ENCODE assay signal across 8 cellular contexts in the genomic region with DNA sequence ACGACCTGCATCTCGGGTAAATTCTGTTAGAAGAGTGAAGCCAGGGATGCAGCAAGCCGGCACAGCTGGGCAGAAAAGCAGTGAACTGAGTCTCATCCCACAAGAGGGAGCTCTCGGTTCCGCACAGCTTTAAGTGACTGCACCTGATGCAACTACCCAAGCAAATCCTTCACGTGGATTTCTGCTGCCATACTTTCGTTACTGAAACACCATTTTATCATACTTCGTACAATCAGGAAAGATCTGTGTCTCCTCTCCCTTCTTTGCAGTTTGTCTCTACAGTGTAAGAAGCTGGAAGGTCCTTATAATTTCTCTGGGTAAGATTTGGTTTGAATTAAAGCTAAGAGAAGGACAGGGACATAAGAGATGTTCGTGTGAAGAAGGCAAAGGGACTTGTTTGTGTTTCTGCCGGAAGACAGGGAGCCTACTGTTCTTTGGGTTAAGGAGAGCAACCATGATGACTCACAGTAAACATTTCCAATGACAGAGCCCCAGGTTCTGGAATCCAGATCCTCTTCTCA.
DNase-seq lines count a peak whose midpoint lies in the region; ATAC-seq and TF ChIP-seq lines count a peak whose summit lies in the region.

No MANE protein-coding gene starts in this region.

- no peak overlapping the region for H3K4me3 Mint-ChIP-seq in WTC11

- CTCF ChIA-PET in WTC11 (lab: Charles Lee), result interaction anchor here (0.6 to 2.9 kb wide), 13 partner anchors 9 to 381 kb away, joined by 3 to 34 read pairs (median 4); no protein-coding TSS in a partner anchor

- H3K9me3 Mint-ChIP-seq in WTC11, result no peaks in the 10 kb centered on the region

- no peaks in the 10 kb centered on the region for H3K4me1 ChIP-seq in transverse colon

- POLR2A ChIA-PET in WTC11 (lab: Charles Lee), result no interaction called here

- no peaks in the 10 kb centered on the region for H3K36me3 ChIP-seq in transverse colon

- intact Hi-C loops in transverse colon (cut with DNase I; ENCODE audit: low total_unique reads), result loop anchor here (2.0 to 5.0 kb wide), 2 partner anchors 206 to 381 kb away; no protein-coding TSS in a partner anchor

- in situ Hi-C loops in GM13976 (cut with MboI; ENCODE audit: low sequenced_read_pairs, unreplicated experiment), result no loop called here
- in situ Hi-C loops in transverse colon (cut with MboI; ENCODE audit: low pct_ligation_motif_present in 1 of 4, low pct_unique_long_range_greater_than_20kb in 1 of 4, low sequenced_read_pairs in 3 of 4), result loop anchor here in 3 of 4 donors (25.0 kb wide), 1 partner anchor 381 kb away; no protein-coding TSS in a partner anchor

- TF ChIP-seq CTCF in GM13976 (IDR thresholded peaks at IDR 0.05; ENCODE audit: borderline replicate concordance, control extremely low read depth, extremely low read depth, insufficient read depth, missing control alignments) (no peak), WTC11 (IDR thresholded peaks at IDR 0.05) (peak; percentile 23; the same call in 1 of the 2 replicates), transverse colon (IDR thresholded peaks at IDR 0.05) (peak in 4 of 5 experiments; percentile 18 to 32 (median 26))

- H3K27me3 ChIP-seq in transverse colon, result no peaks in the 10 kb centered on the region

- no peak overlapping the region for H3K27ac ChIP-seq in transverse colon

- H3K27ac Mint-ChIP-seq in WTC11, result no peak overlapping the region

- DNase-seq in COLO668 (lab: John Stamatoyannopoulos, UW; ENCODE audit: unreplicated experiment) (peak; percentile 4), GM13976 (ENCODE audit: low spot score) (peak; percentile 1), HK-2 (ENCODE audit: unreplicated experiment) (peak; percentile 37), WTC11 (ENCODE audit: low spot score) (peak; percentile 74), islet precursor cell (peak; percentile 83), transverse colon (peak; percentile 15)

- TF ChIP-seq POLR2A in transverse colon (IDR thresholded peaks at IDR 0.05), result no peak

- ATAC-seq in WTC11, result peak; percentile 99
- ATAC-seq in HG02763 (IDR thresholded peaks at IDR 0.05; ENCODE audit: unreplicated experiment), result no peak
- no peak for ATAC-seq in HG03108 (IDR thresholded peaks at IDR 0.05; ENCODE audit: unreplicated experiment)

- H3K36me3 Mint-ChIP-seq in WTC11, result no peaks in the 10 kb centered on the region

- no peak for TF ChIP-seq EP300 in transverse colon (IDR thresholded peaks at IDR 0.05; ENCODE audit: low read depth)

- H3K27me3 Mint-ChIP-seq in WTC11 (ENCODE audit: low read depth), result peaks cover 11% of the 10 kb centered on the region

- H3K9me3 ChIP-seq in transverse colon, result no peaks in the 10 kb centered on the region

- no peak overlapping the region for H3K4me3 ChIP-seq in transverse colon

- peaks cover 10% of the 10 kb centered on the region for H3K4me1 Mint-ChIP-seq in WTC11

- WGBS in transverse colon (ENCODE audit: low coverage in 1 of 2), 2 donors, result 17 to 21% methylated on average over 6 to 10 of the region's 10 CpGs

TF ChIP-seq in WTC11, 78 proteins besides CTCF, POLR2A, EP300 and RAD21:
- TF ChIP-seq GABPB1 (CRISPR knock-in tag; IDR thresholded peaks at IDR 0.05) (peak; percentile 98), ZNF138 (CRISPR knock-in tag; conservative IDR thresholded peaks at IDR 0.05) (0 out of 2 replicates have a peak, but pooled peaks have one; percentile 29)
- TF ChIP-seq, protein P1, sequence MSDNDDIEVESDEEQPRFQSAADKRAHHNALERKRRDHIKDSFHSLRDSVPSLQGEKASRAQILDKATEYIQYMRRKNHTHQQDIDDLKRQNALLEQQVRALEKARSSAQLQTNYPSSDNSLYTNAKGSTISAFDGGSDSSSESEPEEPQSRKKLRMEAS (CRISPR knock-in tag; IDR thresholded peaks at IDR 0.05), result peak; percentile 88; the same call in 1 of the 2 replicates
- TF ChIP-seq, protein P2, sequence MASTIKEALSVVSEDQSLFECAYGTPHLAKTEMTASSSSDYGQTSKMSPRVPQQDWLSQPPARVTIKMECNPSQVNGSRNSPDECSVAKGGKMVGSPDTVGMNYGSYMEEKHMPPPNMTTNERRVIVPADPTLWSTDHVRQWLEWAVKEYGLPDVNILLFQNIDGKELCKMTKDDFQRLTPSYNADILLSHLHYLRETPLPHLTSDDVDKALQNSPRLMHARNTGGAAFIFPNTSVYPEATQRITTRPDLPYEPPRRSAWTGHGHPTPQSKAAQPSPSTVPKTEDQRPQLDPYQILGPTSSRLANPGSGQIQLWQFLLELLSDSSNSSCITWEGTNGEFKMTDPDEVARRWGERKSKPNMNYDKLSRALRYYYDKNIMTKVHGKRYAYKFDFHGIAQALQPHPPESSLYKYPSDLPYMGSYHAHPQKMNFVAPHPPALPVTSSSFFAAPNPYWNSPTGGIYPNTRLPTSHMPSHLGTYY (CRISPR knock-in tag; IDR thresholded peaks at IDR 0.05), result no peak
- TF ChIP-seq, protein P3, sequence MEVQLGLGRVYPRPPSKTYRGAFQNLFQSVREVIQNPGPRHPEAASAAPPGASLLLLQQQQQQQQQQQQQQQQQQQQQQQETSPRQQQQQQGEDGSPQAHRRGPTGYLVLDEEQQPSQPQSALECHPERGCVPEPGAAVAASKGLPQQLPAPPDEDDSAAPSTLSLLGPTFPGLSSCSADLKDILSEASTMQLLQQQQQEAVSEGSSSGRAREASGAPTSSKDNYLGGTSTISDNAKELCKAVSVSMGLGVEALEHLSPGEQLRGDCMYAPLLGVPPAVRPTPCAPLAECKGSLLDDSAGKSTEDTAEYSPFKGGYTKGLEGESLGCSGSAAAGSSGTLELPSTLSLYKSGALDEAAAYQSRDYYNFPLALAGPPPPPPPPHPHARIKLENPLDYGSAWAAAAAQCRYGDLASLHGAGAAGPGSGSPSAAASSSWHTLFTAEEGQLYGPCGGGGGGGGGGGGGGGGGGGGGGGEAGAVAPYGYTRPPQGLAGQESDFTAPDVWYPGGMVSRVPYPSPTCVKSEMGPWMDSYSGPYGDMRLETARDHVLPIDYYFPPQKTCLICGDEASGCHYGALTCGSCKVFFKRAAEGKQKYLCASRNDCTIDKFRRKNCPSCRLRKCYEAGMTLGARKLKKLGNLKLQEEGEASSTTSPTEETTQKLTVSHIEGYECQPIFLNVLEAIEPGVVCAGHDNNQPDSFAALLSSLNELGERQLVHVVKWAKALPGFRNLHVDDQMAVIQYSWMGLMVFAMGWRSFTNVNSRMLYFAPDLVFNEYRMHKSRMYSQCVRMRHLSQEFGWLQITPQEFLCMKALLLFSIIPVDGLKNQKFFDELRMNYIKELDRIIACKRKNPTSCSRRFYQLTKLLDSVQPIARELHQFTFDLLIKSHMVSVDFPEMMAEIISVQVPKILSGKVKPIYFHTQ (CRISPR knock-in tag; IDR thresholded peaks at IDR 0.05), result no peak
- TF ChIP-seq, protein P4, sequence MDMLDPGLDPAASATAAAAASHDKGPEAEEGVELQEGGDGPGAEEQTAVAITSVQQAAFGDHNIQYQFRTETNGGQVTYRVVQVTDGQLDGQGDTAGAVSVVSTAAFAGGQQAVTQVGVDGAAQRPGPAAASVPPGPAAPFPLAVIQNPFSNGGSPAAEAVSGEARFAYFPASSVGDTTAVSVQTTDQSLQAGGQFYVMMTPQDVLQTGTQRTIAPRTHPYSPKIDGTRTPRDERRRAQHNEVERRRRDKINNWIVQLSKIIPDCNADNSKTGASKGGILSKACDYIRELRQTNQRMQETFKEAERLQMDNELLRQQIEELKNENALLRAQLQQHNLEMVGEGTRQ (CRISPR knock-in tag; IDR thresholded peaks at IDR 0.05), result 0 out of 2 replicates have a peak, but pooled peaks have one; percentile 26
- TF ChIP-seq, protein P5, sequence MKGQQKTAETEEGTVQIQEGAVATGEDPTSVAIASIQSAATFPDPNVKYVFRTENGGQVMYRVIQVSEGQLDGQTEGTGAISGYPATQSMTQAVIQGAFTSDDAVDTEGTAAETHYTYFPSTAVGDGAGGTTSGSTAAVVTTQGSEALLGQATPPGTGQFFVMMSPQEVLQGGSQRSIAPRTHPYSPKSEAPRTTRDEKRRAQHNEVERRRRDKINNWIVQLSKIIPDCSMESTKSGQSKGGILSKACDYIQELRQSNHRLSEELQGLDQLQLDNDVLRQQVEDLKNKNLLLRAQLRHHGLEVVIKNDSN (CRISPR knock-in tag; IDR thresholded peaks at IDR 0.05), result peak; percentile 47; the same call in 1 of the 2 replicates
TF ChIP-seq in WTC11: peak in this region for 5.

Comparison
In these comparisons a context has a peak if more than half of its experiments do, and no peak if none do; other contexts are left out.
1. DNase-seq: peak in every context shown above with its lines; median percentile 83 in islet precursor cell; 74 in WTC11; 37 in HK-2; 15 in transverse colon; 4 in COLO668; 1 in GM13976.